1 cellular context compared by ENCODE assay signal in the genomic region with DNA sequence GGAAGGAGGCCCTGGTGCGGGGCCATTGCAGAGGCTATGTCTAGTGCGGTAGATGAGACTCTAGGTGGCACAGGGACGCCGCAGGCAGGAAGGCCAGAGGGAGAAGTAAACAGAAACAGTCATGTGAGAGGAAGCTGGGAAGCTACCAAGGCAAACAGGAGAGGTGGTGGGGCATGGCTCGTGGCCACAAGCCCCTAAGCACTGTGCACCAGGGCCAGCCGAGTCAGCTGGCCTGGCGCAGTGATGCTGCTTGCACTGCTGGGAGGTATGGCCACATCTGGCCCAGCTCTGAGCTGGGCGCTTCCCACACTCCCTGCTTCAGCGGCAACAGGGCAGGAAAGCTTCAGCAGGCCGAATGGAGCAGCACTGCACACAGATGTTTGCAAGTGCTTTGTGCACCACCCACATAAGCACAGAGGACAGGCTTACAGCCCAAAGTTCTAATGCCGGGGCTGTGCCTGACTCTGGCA.
A peak's percentile ranks its signal among the peaks of the same experiment; 100 is the strongest.
TF ChIP-seq lines count a peak whose summit lies in the region.

No MANE protein-coding gene starts in this region.

TF ChIP-seq in HepG2, 621 proteins besides CTCF, POLR2A, EP300 and RAD21 (continued from another document and continues in another):
- TF ChIP-seq, protein P1, sequence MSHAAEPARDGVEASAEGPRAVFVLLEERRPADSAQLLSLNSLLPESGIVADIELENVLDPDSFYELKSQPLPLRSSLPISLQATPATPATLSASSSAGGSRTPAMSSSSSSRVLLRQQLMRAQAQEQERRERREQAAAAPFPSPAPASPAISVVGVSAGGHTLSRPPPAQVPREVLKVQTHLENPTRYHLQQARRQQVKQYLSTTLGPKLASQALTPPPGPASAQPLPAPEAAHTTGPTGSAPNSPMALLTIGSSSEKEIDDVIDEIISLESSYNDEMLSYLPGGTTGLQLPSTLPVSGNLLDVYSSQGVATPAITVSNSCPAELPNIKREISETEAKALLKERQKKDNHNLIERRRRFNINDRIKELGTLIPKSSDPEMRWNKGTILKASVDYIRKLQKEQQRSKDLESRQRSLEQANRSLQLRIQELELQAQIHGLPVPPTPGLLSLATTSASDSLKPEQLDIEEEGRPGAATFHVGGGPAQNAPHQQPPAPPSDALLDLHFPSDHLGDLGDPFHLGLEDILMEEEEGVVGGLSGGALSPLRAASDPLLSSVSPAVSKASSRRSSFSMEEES (CRISPR knock-in tag; IDR thresholded peaks at IDR 0.05): peak; percentile 93
- TF ChIP-seq FOXO1 (CRISPR knock-in tag; IDR thresholded peaks at IDR 0.05) (peak; percentile 44; the same call in 1 of the 2 replicates), SALL1 (CRISPR knock-in tag; IDR thresholded peaks at IDR 0.05) (peak; percentile 62; the same call in 1 of the 2 replicates), ZFX (CRISPR knock-in tag; IDR thresholded peaks at IDR 0.05; ENCODE audit: low read depth) (0 out of 2 replicates have a peak, but pooled peaks have one; percentile 41), FOXA3 (CRISPR knock-in tag; IDR thresholded peaks at IDR 0.05) (peak; percentile 69), ZNF788 (CRISPR knock-in tag; IDR thresholded peaks at IDR 0.05; ENCODE audit: borderline replicate concordance) (no peak), FOXK1 (CRISPR knock-in tag; IDR thresholded peaks at IDR 0.05; ENCODE audit: borderline replicate concordance, low read depth) (no peak), TSC22D2 (CRISPR knock-in tag; IDR thresholded peaks at IDR 0.05; ENCODE audit: borderline replicate concordance) (no peak), CBX5 (CRISPR knock-in tag; IDR thresholded peaks at IDR 0.05; ENCODE audit: borderline replicate concordance) (0 out of 2 replicates have a peak, but pooled peaks have one; percentile 43), SETDB1 (CRISPR knock-in tag; IDR thresholded peaks at IDR 0.05; ENCODE audit: borderline replicate concordance) (no peak), JDP2 (CRISPR knock-in tag; IDR thresholded peaks at IDR 0.05; ENCODE audit: borderline replicate concordance) (no peak), POLR2G (IDR thresholded peaks at IDR 0.05; ENCODE audit: low read depth, low read length) (no peak), KLF12 (CRISPR knock-in tag; IDR thresholded peaks at IDR 0.05; ENCODE audit: borderline replicate concordance) (no peak), ETV5 (CRISPR knock-in tag; IDR thresholded peaks at IDR 0.05; ENCODE audit: borderline replicate concordance) (peak; percentile 56; the same call in 1 of the 2 replicates), PCBP1 (IDR thresholded peaks at IDR 0.05; ENCODE audit: borderline replicate concordance, low read depth, low read length) (no peak), HDAC2 (CRISPR knock-in tag; IDR thresholded peaks at IDR 0.05) (peak; percentile 13; the same call in 1 of the 2 replicates), ZC3H4 (CRISPR knock-in tag; IDR thresholded peaks at IDR 0.05; ENCODE audit: borderline replicate concordance) (no peak), SOX5 (CRISPR knock-in tag; IDR thresholded peaks at IDR 0.05; ENCODE audit: borderline replicate concordance) (0 out of 2 replicates have a peak, but pooled peaks have one; percentile 26), ZNF460 (CRISPR knock-in tag; IDR thresholded peaks at IDR 0.05; ENCODE audit: borderline replicate concordance) (no peak), ZSCAN21 (CRISPR knock-in tag; IDR thresholded peaks at IDR 0.05; ENCODE audit: borderline replicate concordance) (peak; percentile 25; the same call in 1 of the 2 replicates), RXRA (CRISPR knock-in tag; IDR thresholded peaks at IDR 0.05) (no peak), ZNF83 (CRISPR knock-in tag; IDR thresholded peaks at IDR 0.05; ENCODE audit: borderline replicate concordance) (no peak), ZNF441 (CRISPR knock-in tag; IDR thresholded peaks at IDR 0.05; ENCODE audit: borderline replicate concordance) (no peak), TMF1 (CRISPR knock-in tag; IDR thresholded peaks at IDR 0.05; ENCODE audit: low read depth) (no peak), GLI4 (CRISPR knock-in tag; IDR thresholded peaks at IDR 0.05; ENCODE audit: borderline replicate concordance) (no peak), AKAP8 (CRISPR knock-in tag; IDR thresholded peaks at IDR 0.05) (no peak), PCBP2 (optimal IDR thresholded peaks at IDR 0.05; ENCODE audit: low read depth, low read length, poor library complexity, severe bottlenecking) (no peak)
- TF ChIP-seq, protein P2, sequence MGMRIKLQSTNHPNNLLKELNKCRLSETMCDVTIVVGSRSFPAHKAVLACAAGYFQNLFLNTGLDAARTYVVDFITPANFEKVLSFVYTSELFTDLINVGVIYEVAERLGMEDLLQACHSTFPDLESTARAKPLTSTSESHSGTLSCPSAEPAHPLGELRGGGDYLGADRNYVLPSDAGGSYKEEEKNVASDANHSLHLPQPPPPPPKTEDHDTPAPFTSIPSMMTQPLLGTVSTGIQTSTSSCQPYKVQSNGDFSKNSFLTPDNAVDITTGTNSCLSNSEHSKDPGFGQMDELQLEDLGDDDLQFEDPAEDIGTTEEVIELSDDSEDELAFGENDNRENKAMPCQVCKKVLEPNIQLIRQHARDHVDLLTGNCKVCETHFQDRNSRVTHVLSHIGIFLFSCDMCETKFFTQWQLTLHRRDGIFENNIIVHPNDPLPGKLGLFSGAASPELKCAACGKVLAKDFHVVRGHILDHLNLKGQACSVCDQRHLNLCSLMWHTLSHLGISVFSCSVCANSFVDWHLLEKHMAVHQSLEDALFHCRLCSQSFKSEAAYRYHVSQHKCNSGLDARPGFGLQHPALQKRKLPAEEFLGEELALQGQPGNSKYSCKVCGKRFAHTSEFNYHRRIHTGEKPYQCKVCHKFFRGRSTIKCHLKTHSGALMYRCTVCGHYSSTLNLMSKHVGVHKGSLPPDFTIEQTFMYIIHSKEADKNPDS (CRISPR knock-in tag; IDR thresholded peaks at IDR 0.05): no peak
- TF ChIP-seq, protein P3, sequence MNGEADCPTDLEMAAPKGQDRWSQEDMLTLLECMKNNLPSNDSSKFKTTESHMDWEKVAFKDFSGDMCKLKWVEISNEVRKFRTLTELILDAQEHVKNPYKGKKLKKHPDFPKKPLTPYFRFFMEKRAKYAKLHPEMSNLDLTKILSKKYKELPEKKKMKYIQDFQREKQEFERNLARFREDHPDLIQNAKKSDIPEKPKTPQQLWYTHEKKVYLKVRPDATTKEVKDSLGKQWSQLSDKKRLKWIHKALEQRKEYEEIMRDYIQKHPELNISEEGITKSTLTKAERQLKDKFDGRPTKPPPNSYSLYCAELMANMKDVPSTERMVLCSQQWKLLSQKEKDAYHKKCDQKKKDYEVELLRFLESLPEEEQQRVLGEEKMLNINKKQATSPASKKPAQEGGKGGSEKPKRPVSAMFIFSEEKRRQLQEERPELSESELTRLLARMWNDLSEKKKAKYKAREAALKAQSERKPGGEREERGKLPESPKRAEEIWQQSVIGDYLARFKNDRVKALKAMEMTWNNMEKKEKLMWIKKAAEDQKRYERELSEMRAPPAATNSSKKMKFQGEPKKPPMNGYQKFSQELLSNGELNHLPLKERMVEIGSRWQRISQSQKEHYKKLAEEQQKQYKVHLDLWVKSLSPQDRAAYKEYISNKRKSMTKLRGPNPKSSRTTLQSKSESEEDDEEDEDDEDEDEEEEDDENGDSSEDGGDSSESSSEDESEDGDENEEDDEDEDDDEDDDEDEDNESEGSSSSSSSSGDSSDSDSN (CRISPR knock-in tag; IDR thresholded peaks at IDR 0.05): 0 out of 2 replicates have a peak, but pooled peaks have one; percentile 27
- TF ChIP-seq, protein P4, sequence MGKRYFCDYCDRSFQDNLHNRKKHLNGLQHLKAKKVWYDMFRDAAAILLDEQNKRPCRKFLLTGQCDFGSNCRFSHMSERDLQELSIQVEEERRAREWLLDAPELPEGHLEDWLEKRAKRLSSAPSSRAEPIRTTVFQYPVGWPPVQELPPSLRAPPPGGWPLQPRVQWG (CRISPR knock-in tag; IDR thresholded peaks at IDR 0.05; ENCODE audit: borderline replicate concordance, low read depth): no peak
- TF ChIP-seq, protein P5, sequence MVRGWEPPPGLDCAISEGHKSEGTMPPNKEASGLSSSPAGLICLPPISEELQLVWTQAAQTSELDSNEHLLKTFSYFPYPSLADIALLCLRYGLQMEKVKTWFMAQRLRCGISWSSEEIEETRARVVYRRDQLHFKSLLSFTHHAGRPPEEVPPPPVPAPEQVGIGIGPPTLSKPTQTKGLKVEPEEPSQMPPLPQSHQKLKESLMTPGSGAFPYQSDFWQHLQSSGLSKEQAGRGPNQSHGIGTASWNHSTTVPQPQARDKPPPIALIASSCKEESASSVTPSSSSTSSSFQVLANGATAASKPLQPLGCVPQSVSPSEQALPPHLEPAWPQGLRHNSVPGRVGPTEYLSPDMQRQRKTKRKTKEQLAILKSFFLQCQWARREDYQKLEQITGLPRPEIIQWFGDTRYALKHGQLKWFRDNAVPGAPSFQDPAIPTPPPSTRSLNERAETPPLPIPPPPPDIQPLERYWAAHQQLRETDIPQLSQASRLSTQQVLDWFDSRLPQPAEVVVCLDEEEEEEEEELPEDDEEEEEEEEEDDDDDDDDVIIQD (CRISPR knock-in tag; IDR thresholded peaks at IDR 0.05; ENCODE audit: low read depth): 0 out of 2 replicates have a peak, but pooled peaks have one; percentile 14
- TF ChIP-seq, protein P6, sequence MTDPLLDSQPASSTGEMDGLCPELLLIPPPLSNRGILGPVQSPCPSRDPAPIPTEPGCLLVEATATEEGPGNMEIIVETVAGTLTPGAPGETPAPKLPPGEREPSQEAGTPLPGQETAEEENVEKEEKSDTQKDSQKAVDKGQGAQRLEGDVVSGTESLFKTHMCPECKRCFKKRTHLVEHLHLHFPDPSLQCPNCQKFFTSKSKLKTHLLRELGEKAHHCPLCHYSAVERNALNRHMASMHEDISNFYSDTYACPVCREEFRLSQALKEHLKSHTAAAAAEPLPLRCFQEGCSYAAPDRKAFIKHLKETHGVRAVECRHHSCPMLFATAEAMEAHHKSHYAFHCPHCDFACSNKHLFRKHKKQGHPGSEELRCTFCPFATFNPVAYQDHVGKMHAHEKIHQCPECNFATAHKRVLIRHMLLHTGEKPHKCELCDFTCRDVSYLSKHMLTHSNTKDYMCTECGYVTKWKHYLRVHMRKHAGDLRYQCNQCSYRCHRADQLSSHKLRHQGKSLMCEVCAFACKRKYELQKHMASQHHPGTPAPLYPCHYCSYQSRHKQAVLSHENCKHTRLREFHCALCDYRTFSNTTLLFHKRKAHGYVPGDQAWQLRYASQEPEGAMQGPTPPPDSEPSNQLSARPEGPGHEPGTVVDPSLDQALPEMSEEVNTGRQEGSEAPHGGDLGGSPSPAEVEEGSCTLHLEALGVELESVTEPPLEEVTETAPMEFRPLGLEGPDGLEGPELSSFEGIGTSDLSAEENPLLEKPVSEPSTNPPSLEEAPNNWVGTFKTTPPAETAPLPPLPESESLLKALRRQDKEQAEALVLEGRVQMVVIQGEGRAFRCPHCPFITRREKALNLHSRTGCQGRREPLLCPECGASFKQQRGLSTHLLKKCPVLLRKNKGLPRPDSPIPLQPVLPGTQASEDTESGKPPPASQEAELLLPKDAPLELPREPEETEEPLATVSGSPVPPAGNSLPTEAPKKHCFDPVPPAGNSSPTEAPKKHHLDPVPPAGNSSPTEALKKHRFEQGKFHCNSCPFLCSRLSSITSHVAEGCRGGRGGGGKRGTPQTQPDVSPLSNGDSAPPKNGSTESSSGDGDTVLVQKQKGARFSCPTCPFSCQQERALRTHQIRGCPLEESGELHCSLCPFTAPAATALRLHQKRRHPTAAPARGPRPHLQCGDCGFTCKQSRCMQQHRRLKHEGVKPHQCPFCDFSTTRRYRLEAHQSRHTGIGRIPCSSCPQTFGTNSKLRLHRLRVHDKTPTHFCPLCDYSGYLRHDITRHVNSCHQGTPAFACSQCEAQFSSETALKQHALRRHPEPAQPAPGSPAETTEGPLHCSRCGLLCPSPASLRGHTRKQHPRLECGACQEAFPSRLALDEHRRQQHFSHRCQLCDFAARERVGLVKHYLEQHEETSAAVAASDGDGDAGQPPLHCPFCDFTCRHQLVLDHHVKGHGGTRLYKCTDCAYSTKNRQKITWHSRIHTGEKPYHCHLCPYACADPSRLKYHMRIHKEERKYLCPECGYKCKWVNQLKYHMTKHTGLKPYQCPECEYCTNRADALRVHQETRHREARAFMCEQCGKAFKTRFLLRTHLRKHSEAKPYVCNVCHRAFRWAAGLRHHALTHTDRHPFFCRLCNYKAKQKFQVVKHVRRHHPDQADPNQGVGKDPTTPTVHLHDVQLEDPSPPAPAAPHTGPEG (CRISPR knock-in tag; IDR thresholded peaks at IDR 0.05): no peak
- TF ChIP-seq, protein P7, sequence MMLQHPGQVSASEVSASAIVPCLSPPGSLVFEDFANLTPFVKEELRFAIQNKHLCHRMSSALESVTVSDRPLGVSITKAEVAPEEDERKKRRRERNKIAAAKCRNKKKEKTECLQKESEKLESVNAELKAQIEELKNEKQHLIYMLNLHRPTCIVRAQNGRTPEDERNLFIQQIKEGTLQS (CRISPR knock-in tag; IDR thresholded peaks at IDR 0.05): no peak
- TF ChIP-seq, protein P8, sequence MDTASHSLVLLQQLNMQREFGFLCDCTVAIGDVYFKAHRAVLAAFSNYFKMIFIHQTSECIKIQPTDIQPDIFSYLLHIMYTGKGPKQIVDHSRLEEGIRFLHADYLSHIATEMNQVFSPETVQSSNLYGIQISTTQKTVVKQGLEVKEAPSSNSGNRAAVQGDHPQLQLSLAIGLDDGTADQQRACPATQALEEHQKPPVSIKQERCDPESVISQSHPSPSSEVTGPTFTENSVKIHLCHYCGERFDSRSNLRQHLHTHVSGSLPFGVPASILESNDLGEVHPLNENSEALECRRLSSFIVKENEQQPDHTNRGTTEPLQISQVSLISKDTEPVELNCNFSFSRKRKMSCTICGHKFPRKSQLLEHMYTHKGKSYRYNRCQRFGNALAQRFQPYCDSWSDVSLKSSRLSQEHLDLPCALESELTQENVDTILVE (CRISPR knock-in tag; IDR thresholded peaks at IDR 0.05): no peak
- TF ChIP-seq, protein P9, sequence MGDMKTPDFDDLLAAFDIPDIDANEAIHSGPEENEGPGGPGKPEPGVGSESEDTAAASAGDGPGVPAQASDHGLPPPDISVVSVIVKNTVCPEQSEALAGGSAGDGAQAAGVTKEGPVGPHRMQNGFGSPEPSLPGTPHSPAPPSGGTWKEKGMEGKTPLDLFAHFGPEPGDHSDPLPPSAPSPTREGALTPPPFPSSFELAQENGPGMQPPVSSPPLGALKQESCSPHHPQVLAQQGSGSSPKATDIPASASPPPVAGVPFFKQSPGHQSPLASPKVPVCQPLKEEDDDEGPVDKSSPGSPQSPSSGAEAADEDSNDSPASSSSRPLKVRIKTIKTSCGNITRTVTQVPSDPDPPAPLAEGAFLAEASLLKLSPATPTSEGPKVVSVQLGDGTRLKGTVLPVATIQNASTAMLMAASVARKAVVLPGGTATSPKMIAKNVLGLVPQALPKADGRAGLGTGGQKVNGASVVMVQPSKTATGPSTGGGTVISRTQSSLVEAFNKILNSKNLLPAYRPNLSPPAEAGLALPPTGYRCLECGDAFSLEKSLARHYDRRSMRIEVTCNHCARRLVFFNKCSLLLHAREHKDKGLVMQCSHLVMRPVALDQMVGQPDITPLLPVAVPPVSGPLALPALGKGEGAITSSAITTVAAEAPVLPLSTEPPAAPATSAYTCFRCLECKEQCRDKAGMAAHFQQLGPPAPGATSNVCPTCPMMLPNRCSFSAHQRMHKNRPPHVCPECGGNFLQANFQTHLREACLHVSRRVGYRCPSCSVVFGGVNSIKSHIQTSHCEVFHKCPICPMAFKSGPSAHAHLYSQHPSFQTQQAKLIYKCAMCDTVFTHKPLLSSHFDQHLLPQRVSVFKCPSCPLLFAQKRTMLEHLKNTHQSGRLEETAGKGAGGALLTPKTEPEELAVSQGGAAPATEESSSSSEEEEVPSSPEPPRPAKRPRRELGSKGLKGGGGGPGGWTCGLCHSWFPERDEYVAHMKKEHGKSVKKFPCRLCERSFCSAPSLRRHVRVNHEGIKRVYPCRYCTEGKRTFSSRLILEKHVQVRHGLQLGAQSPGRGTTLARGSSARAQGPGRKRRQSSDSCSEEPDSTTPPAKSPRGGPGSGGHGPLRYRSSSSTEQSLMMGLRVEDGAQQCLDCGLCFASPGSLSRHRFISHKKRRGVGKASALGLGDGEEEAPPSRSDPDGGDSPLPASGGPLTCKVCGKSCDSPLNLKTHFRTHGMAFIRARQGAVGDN (CRISPR knock-in tag; IDR thresholded peaks at IDR 0.05): peak; percentile 55
